4 cellular contexts compared by ENCODE assay signal in the genomic region with DNA sequence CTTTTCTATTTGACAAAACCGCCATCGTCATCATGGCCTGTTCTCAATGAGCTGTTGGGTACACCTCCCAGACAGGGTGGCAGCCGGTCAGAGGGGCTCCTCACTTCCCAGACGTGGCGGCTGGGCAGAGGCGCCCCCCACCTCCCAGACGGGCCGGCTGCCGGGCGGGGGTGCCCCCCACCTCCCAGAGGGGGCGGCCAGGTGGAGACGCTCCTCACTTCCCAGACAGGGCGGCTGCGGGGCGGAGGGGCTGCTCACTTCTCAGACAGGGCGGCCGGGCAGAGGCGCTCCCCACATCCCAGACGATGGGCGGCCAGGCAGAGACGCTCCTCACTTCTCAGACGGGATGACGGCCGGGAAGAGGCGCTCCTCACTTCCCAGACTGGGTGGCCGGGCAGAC. TPM values are rescaled to one million over a fixed set of nuclear protein-coding genes. Genes with fewer than 3 reads are reported as not detected.
"Had no signal": no experiment of that assay in that cellular context is flagged by ENCODE, and none has a peak within 500 bp of the region (broad histone marks: within the 10 kb centered on the region; RNA-seq: fewer than 3 reads in every experiment).

No MANE protein-coding gene starts in this region.

RNA-seq across cellular contexts. Expression of a gene that starts 50.1 kb away (rescaled TPM):
- total RNA-seq: activated naive CD4-positive, alpha-beta T cell treated with anti-CD3 and anti-CD28 coated beads for 36 hours; activated T-helper 1 cell treated with anti-CD3 and anti-CD28 coated beads, Interleukin-12 subunit alpha, Interleukin-12 subunit beta, Interleukin-2, Interleukin-4 antibody, amounts not matched to agents 30 ng/mL and 10 ng/mL and 1 ng/mL, durations not matched to agents 14 hours and 24 hours and 36 hours; activated T-helper 17 cell treated with anti-CD3 and anti-CD28 coated beads, Interleukin-2, amount 50 U/mL, for 72 hours; activated T-helper 2 cell treated with anti-CD3 and anti-CD28 coated beads, Interferon-gamma antibody, Interleukin-2, Interleukin-4, amounts not matched to agents 10 μg/mL and 5 μg/mL and 100 μg/mL, durations not matched to agents 14 hours and 24 hours and 36 hours had no signal
